10 cellular contexts compared by ENCODE assay signal in genomic region chr12:119594772-119595445, GRCh38. TPM values are rescaled to one million over a fixed set of nuclear protein-coding genes. Genes with fewer than 3 reads are reported as not detected.
A peak's percentile ranks its signal among the peaks of the same experiment; 100 is the strongest.
DNase-seq lines count a peak whose midpoint lies in the region; ATAC-seq, FAIRE-seq and TF ChIP-seq lines count a peak whose summit lies in the region.
"Had no signal": no experiment of that assay in that cellular context is flagged by ENCODE, and none has a peak within 500 bp of the region (broad histone marks: within the 10 kb centered on the region; RNA-seq: fewer than 3 reads in every experiment).

No MANE protein-coding gene starts in this region.

- H3K27ac ChIP-seq in astrocyte (ENCODE audit: low read depth, low read length) (no peak overlapping the region), iPS-18a (ENCODE audit: low read length) (no peak overlapping the region), sigmoid colon (peak overlapping the region in 1 of 4 donors; percentile 3)

- peak overlapping the region; percentile 87 for H3K4me3 Mint-ChIP-seq in astrocyte (ENCODE audit: unreplicated experiment)

- no peaks in the 10 kb centered on the region for H3K79me2 ChIP-seq in astrocyte (ENCODE audit: insufficient read depth, low read length)

- TF ChIP-seq POLR2A in sigmoid colon (IDR thresholded peaks at IDR 0.05), result no peak

- H3K36me3 Mint-ChIP-seq in astrocyte (ENCODE audit: low read depth, unreplicated experiment), result peaks cover 2% of the 10 kb centered on the region

- H3K27ac Mint-ChIP-seq in astrocyte (ENCODE audit: unreplicated experiment), result peak overlapping the region; percentile 60
- H3K27ac Mint-ChIP-seq: naive thymus-derived CD4-positive, alpha-beta T cell had no signal

- no peak for TF ChIP-seq CTCF in GM13976 (IDR thresholded peaks at IDR 0.05; ENCODE audit: borderline replicate concordance, control extremely low read depth, extremely low read depth, insufficient read depth, missing control alignments)
- TF ChIP-seq CTCF in astrocyte (IDR thresholded peaks at IDR 0.05; ENCODE audit: insufficient read depth, low read depth, low read length), result no peak
- TF ChIP-seq CTCF in sigmoid colon (IDR thresholded peaks at IDR 0.05), result no peak

- ATAC-seq in HG02588 (IDR thresholded peaks at IDR 0.05; ENCODE audit: unreplicated experiment) (no peak), HG03280 (IDR thresholded peaks at IDR 0.05; ENCODE audit: unreplicated experiment) (no peak)
- ATAC-seq: naive thymus-derived CD4-positive, alpha-beta T cell had no signal

- WGBS in sigmoid colon, 2 donors, result 3 to 6% methylated on average over 49 of the region's 49 CpGs

- no peaks in the 10 kb centered on the region for H3K36me3 ChIP-seq in astrocyte (ENCODE audit: insufficient read depth, low read length)
- no peaks in the 10 kb centered on the region for H3K36me3 ChIP-seq in iPS-18a (ENCODE audit: control insufficient read depth, low read depth, low read length)
- no peaks in the 10 kb centered on the region for H3K36me3 ChIP-seq in sigmoid colon

- H3K4me1 Mint-ChIP-seq in astrocyte (ENCODE audit: low read depth, unreplicated experiment), result peaks cover 13% of the 10 kb centered on the region

- H3K4me1 ChIP-seq in astrocyte (ENCODE audit: insufficient read depth, low read length) (no peaks in the 10 kb centered on the region), iPS-18a (ENCODE audit: control insufficient read depth, low read depth, low read length) (peaks cover 3% of the 10 kb centered on the region), sigmoid colon (peaks cover 0 to 5% (median 0%) of the 10 kb centered on the region in 4 donors)

- H3K9me3 ChIP-seq in astrocyte (ENCODE audit: insufficient read depth, low read depth, low read length) (no peaks in the 10 kb centered on the region), iPS-18a (ENCODE audit: control insufficient read depth, low read depth, low read length) (no peaks in the 10 kb centered on the region), sigmoid colon (no peaks in the 10 kb centered on the region)

- peak overlapping the region; percentile 56 for H2AFZ ChIP-seq in astrocyte (ENCODE audit: low read depth, low read length)

- no peak overlapping the region for H3K9ac ChIP-seq in astrocyte (ENCODE audit: low read length)
- no peak overlapping the region for H3K9ac ChIP-seq in iPS-18a (ENCODE audit: low read length)

- H3K27me3 Mint-ChIP-seq in astrocyte (ENCODE audit: low read depth, unreplicated experiment), result peaks cover 87% of the 10 kb centered on the region

- H4K20me1 ChIP-seq in astrocyte (ENCODE audit: insufficient read depth, low read length), result no peaks in the 10 kb centered on the region

- H3K4me3 ChIP-seq in astrocyte (ENCODE audit: insufficient read depth, low read depth, low read length), result peak overlapping the region; percentile 39
- peak overlapping the region; percentile 73 for H3K4me3 ChIP-seq in iPS-18a (ENCODE audit: low read length)
- peak overlapping the region in 3 of 4 donors; percentile 9 to 24 (median 20) for H3K4me3 ChIP-seq in sigmoid colon

- intact Hi-C loops in sigmoid colon (cut with DNase I), result no loop called here

- H3K27me3 ChIP-seq in astrocyte (ENCODE audit: insufficient read depth, low read length) (peaks cover 4% of the 10 kb centered on the region), iPS-18a (ENCODE audit: control insufficient read depth, insufficient read depth, low read length) (peaks cover 77% of the 10 kb centered on the region), sigmoid colon (peaks cover 0 to 64% (median 20%) of the 10 kb centered on the region in 3 donors)

- TF ChIP-seq EP300 in sigmoid colon (IDR thresholded peaks at IDR 0.05), result no peak

- peak overlapping the region; percentile 80 for H3K4me2 ChIP-seq in astrocyte (ENCODE audit: low read length)

- in situ Hi-C loops in GM13976 (cut with MboI; ENCODE audit: low sequenced_read_pairs, unreplicated experiment), result no loop called here

- DNase-seq in GM13976 (ENCODE audit: low spot score) (peak; percentile 34), astrocyte (ENCODE audit: low read depth) (peak; percentile 20), sigmoid colon (no peak), HuH-7 (ENCODE audit: low spot score) (no peak), NCI-H2107 (lab: John Stamatoyannopoulos, UW) (no peak)
- DNase-seq: GF-D8; naive thymus-derived CD4-positive, alpha-beta T cell had no signal

- no peak for FAIRE-seq in astrocyte (lab: Jason Lieb, UNC)

- no peaks in the 10 kb centered on the region for H3K9me3 Mint-ChIP-seq in astrocyte (ENCODE audit: unreplicated experiment)

RNA-seq across cellular contexts. Expression of gene TMEM233, which starts 1.3 kb away (rescaled TPM):
- total RNA-seq in astrocyte, result not detected in 2 replicates
- not detected for total RNA-seq in sigmoid colon
- polyA plus RNA-seq in sigmoid colon, result under 1 TPM in 1 of 3 donors, not detected in 2; 0.10 TPM
- total RNA-seq: naive thymus-derived CD4-positive, alpha-beta T cell had no signal
- polyA plus RNA-seq: naive thymus-derived CD4-positive, alpha-beta T cell had no signal

Comparison
In these comparisons a context has a peak if more than half of its experiments do, and no peak if none do; other contexts are left out.
1. DNase-seq: peak in GM13976 (single experiment) and astrocyte (single experiment); none in sigmoid colon (single experiment), HuH-7 (single experiment) and NCI-H2107 (single experiment).
2. H3K4me3 ChIP-seq: peak in every context shown above with its lines; median percentile 73 in iPS-18a; 39 in astrocyte; 20 in sigmoid colon.